8 cellular contexts compared by ENCODE assay signal in genomic region chr3:193665370-193665989, GRCh38.
DNase-seq lines count a peak whose midpoint lies in the region; ATAC-seq and TF ChIP-seq lines count a peak whose summit lies in the region.

No MANE protein-coding gene starts in this region.

- TF ChIP-seq EP300 in tibial nerve (IDR thresholded peaks at IDR 0.05) = no peak

- H3F3A ChIP-seq in PC-9 (ENCODE audit: insufficient read depth, low read depth) = peaks cover 17% of the 10 kb centered on the region

- CTCF ChIA-PET in PC-9 (lab: Charles Lee) = interaction anchor here (0.5 to 1.4 kb wide), 8 partner anchors 37 to 650 kb away, joined by 3 to 5 read pairs (median 4); no protein-coding TSS in a partner anchor

- H3K36me3 ChIP-seq in PC-9 (ENCODE audit: low read depth) (peaks cover 51% of the 10 kb centered on the region), tibial nerve (peaks cover 0 to 63% (median 7%) of the 10 kb centered on the region in 3 donors)

- H3K9me3 ChIP-seq in PC-9 (ENCODE audit: insufficient read depth, low read depth) (no peaks in the 10 kb centered on the region), tibial nerve (no peaks in the 10 kb centered on the region)

- TF ChIP-seq POLR2A in tibial nerve (IDR thresholded peaks at IDR 0.05) = no peak

- peak; percentile 32 for TF ChIP-seq CTCF in AG09319 (IDR thresholded peaks at IDR 0.05; ENCODE audit: low read depth, low read length)
- peak; percentile 1 for TF ChIP-seq CTCF in HL-60 (IDR thresholded peaks at IDR 0.05; ENCODE audit: insufficient read depth, low read length)
- TF ChIP-seq CTCF in PC-9 (conservative IDR thresholded peaks at IDR 0.05) = peak; percentile 93
- peak; percentile 29 for TF ChIP-seq CTCF in fibroblast of the aortic adventitia (IDR thresholded peaks at IDR 0.05; ENCODE audit: insufficient read depth, low read length)
- peak in 4 of 5 experiments; percentile 31 to 48 (median 40) for TF ChIP-seq CTCF in tibial nerve (IDR thresholded peaks at IDR 0.05)

- no peaks in the 10 kb centered on the region for H3K79me2 ChIP-seq in PC-9 (ENCODE audit: low read depth)

- no TSS peak for BruUV-seq in PC-9 (replicated peaks; lab: Mats Ljungman, UMichigan)

- H3K4me3 ChIP-seq in HL-60 (replicated peaks; ENCODE audit: insufficient read depth, low read length) = no peak overlapping the region
- H3K4me3 ChIP-seq in PC-9 = no peak overlapping the region
- no peak overlapping the region for H3K4me3 ChIP-seq in fibroblast of the aortic adventitia (ENCODE audit: low read depth, low read length)
- no peak overlapping the region for H3K4me3 ChIP-seq in tibial nerve

- DNase-seq in AG09319 (ENCODE audit: extremely low read depth, low read depth) (peak; percentile 12), HL-60 (ENCODE audit: low read depth in 1 of 2, low spot score in 1 of 2) (no peak), PC-9 (peak in 1 of 2 experiments; percentile 70), fibroblast of the aortic adventitia (ENCODE audit: low read depth) (peak; percentile 67), tibial nerve (ENCODE audit: low spot score in 2 of 2) (no peak), COLO668 (lab: John Stamatoyannopoulos, UW; ENCODE audit: unreplicated experiment) (no peak)

- H3K9me2 ChIP-seq in PC-9 (ENCODE audit: insufficient read depth) = no peaks in the 10 kb centered on the region

- H3K27ac ChIP-seq in HL-60 (replicated peaks) (no peak overlapping the region), PC-9 (no peak overlapping the region), tibial nerve (no peak overlapping the region)

- no peak overlapping the region for H3K4me2 ChIP-seq in PC-9

- ATAC-seq in GM19452 (IDR thresholded peaks at IDR 0.05; ENCODE audit: unreplicated experiment) = no peak
- ATAC-seq in GM21360 (IDR thresholded peaks at IDR 0.05; ENCODE audit: unreplicated experiment) = no peak

- intact Hi-C loops in PC-9 (cut with micrococcal nuclease; ENCODE audit: unreplicated experiment) = loop anchor here (1.0 to 10.0 kb wide), 5 partner anchors 167 to 667 kb away; no protein-coding TSS in a partner anchor

- 95 to 96% methylated on average over 1 of the region's 1 CpG for WGBS in tibial nerve, 2 donors

- H3K27me3 ChIP-seq in HL-60 (ENCODE audit: insufficient read depth, poor library complexity, severe bottlenecking) (no peaks in the 10 kb centered on the region), PC-9 (ENCODE audit: insufficient read depth, low read depth) (no peaks in the 10 kb centered on the region), tibial nerve (no peaks in the 10 kb centered on the region)

- H2AFZ ChIP-seq in PC-9 = no peak overlapping the region

- H3K4me1 ChIP-seq in PC-9 (replicated peaks; ENCODE audit: insufficient read depth) (no peaks in the 10 kb centered on the region), tibial nerve (no peaks in the 10 kb centered on the region)

- no peaks in the 10 kb centered on the region for H4K20me1 ChIP-seq in PC-9 (ENCODE audit: insufficient read depth)

- POLR2A ChIA-PET in PC-9 (lab: Charles Lee; ENCODE audit: unreplicated experiment) = no interaction called here

Comparison
In these comparisons a context has a peak if more than half of its experiments do, and no peak if none do; other contexts are left out.
1. DNase-seq: peak in AG09319 (single experiment) and fibroblast of the aortic adventitia (single experiment); none in HL-60 (0 of 2), tibial nerve (0 of 2) and COLO668 (single experiment).
2. CTCF ChIP-seq: peak in every context shown above with its lines; median percentile 93 in PC-9; 40 in tibial nerve; 32 in AG09319; 29 in fibroblast of the aortic adventitia; 1 in HL-60.